Comparison of ENCODE assay signal across 10 cellular contexts in genomic region chr10:93992400-93993030, GRCh38. TPM values are rescaled to one million over a fixed set of nuclear protein-coding genes. Genes with fewer than 3 reads are reported as not detected.
DNase-seq lines count a peak whose midpoint lies in the region; ATAC-seq and TF ChIP-seq lines count a peak whose summit lies in the region.
"Had no signal": no experiment of that assay in that cellular context is flagged by ENCODE, and none has a peak within 500 bp of the region (broad histone marks: within the 10 kb centered on the region; RNA-seq: fewer than 3 reads in every experiment).

No MANE protein-coding gene starts in this region.

- DNase-seq in Caki2 (ENCODE audit: low read depth) (peak; percentile 29), HFFc6 (no peak), mammary epithelial cell (no peak), anterior cingulate cortex (lab: John Stamatoyannopoulos, UW) (no peak), activated gamma-delta T cell (lab: John Stamatoyannopoulos, UW) (no peak), mucosa of gallbladder (ENCODE audit: low spot score) (no peak)
- DNase-seq: T-helper 9 cell had no signal

- H4K20me1 ChIP-seq in mammary epithelial cell (ENCODE audit: insufficient read depth, low read length): no peaks in the 10 kb centered on the region

- no peaks in the 10 kb centered on the region for H3K79me2 ChIP-seq in mammary epithelial cell (ENCODE audit: insufficient read depth, low read length)

- peak; percentile 57 for TF ChIP-seq CTCF in HFFc6 (IDR thresholded peaks at IDR 0.05)
- TF ChIP-seq CTCF in mammary epithelial cell (conservative IDR thresholded peaks at IDR 0.05 in 1 of 2, IDR thresholded peaks at IDR 0.05 in 1 of 2; ENCODE audit: extremely low read depth in 1 of 2, insufficient read depth in 1 of 2, low read depth in 1 of 2, low read length in 2 of 2): peak; percentile 6 to 12
- TF ChIP-seq CTCF in nephron (IDR thresholded peaks at IDR 0.05; ENCODE audit: unreplicated experiment in 3 of 3): peak in 2 of 3 experiments; percentile 24 to 27

- H3K27me3 Mint-ChIP-seq in HFFc6 (ENCODE audit: insufficient read depth) (peaks cover 12% of the 10 kb centered on the region), nephron (ENCODE audit: low read depth) (peaks cover 4% of the 10 kb centered on the region)

- no peaks in the 10 kb centered on the region for H3K9me3 ChIP-seq in mammary epithelial cell (replicated peaks; ENCODE audit: insufficient read depth, low read length)

- no peak overlapping the region for H2AFZ ChIP-seq in mammary epithelial cell (ENCODE audit: low read depth, low read length)

- H3K36me3 Mint-ChIP-seq in HFFc6 (ENCODE audit: low read depth): no peaks in the 10 kb centered on the region
- H3K36me3 Mint-ChIP-seq in nephron (ENCODE audit: low read depth): peaks cover 5% of the 10 kb centered on the region

- in situ Hi-C loops in Caki2 (cut with HindIII; ENCODE audit: low pct_unique_long_range_greater_than_20kb, low sequenced_read_pairs): no loop called here
- in situ Hi-C loops in mammary epithelial cell (cut with MboI; ENCODE audit: low sequenced_read_pairs in 2 of 2): no loop called here

- ATAC-seq in HG02852 (IDR thresholded peaks at IDR 0.05; ENCODE audit: unreplicated experiment): no peak

- peak overlapping the region; percentile 72 for H3K4me3 Mint-ChIP-seq in HFFc6
- peak overlapping the region; percentile 83 to 91 (median 90) for H3K4me3 Mint-ChIP-seq in nephron

- peaks cover 13% of the 10 kb centered on the region for H3K27me3 ChIP-seq in mammary epithelial cell (ENCODE audit: insufficient read depth, low read length)

- no peaks in the 10 kb centered on the region for H3K36me3 ChIP-seq in mammary epithelial cell (ENCODE audit: insufficient read depth, low read length)

- H3K4me1 Mint-ChIP-seq in HFFc6 (ENCODE audit: low read depth): peaks cover 32% of the 10 kb centered on the region
- peaks cover 55% of the 10 kb centered on the region for H3K4me1 Mint-ChIP-seq in nephron

- no peak overlapping the region for H3K4me2 ChIP-seq in mammary epithelial cell (ENCODE audit: insufficient read depth, low read depth, low read length)

- no peak overlapping the region for H3K27ac ChIP-seq in mammary epithelial cell (ENCODE audit: insufficient read depth, low read depth, low read length)

- intact Hi-C loops in mammary epithelial cell (cut with micrococcal nuclease): no loop called here

- no TSS peak for BruUV-seq in mammary epithelial cell (replicated peaks; lab: Mats Ljungman, UMichigan)

- 100% methylated on average over 2 of the region's 2 CpGs for WGBS in mammary epithelial cell (ENCODE audit: low coverage, missing lambda C conversion rate)

- no peak overlapping the region for H3K4me3 ChIP-seq in mammary epithelial cell (replicated peaks in 1 of 3; ENCODE audit: insufficient read depth in 1 of 3, low read depth in 2 of 3, low read length in 3 of 3)

- H3K9me3 Mint-ChIP-seq in HFFc6 (no peaks in the 10 kb centered on the region), nephron (no peaks in the 10 kb centered on the region)
- H3K9me3 Mint-ChIP-seq: activated naive CD4-positive, alpha-beta T cell treated with anti-CD3 and anti-CD28 coated beads, Interleukin-2, amount 50 U/mL, for 72 hours had no signal

- dilution Hi-C loops in mammary epithelial cell (cut with HindIII; ENCODE audit: low sequenced_read_pairs): no loop called here

- H3K4me1 ChIP-seq in mammary epithelial cell (ENCODE audit: insufficient read depth, low read length): peaks cover 10% of the 10 kb centered on the region

- CTCF ChIA-PET in mammary epithelial cell (lab: Charles Lee; ENCODE audit: low non-redundant PET): no interaction called here

- H3K27ac Mint-ChIP-seq in HFFc6: no peak overlapping the region
- peak overlapping the region; percentile 53 to 94 (median 90) for H3K27ac Mint-ChIP-seq in nephron
- H3K27ac Mint-ChIP-seq: activated naive CD4-positive, alpha-beta T cell treated with anti-CD3 and anti-CD28 coated beads, Interleukin-2, amount 50 U/mL, for 72 hours had no signal

- H3K9ac ChIP-seq in mammary epithelial cell (ENCODE audit: insufficient read depth, low read length): no peak overlapping the region

RNA-seq across cellular contexts. Expression of gene PLCE1, which starts 1.2 kb away (rescaled TPM):
- 0.70 and 1.0 TPM in 2 replicates for total RNA-seq in Caki2 (2014; rRNA removed; shearing (Covaris generic); ENCODE audit: low replicate concordance)
- total RNA-seq in HFFc6 (2021; fragmentation: NEBNext Ultra II Directional; extraction: Animal tissue kit (Norgen Biotek cat#: 25700)): under 1 TPM; 0.41 to 0.74 (median 0.47) TPM
- total RNA-seq in mammary epithelial cell: 1 to 10 TPM in 1 of 2 donors, not detected in 1; 2.2 TPM
- polyA plus RNA-seq in mammary epithelial cell: 0.01 TPM
- polyA minus RNA-seq in mammary epithelial cell: not detected
- total RNA-seq in mucosa of gallbladder: 3.5 TPM
